In the genomic region with DNA sequence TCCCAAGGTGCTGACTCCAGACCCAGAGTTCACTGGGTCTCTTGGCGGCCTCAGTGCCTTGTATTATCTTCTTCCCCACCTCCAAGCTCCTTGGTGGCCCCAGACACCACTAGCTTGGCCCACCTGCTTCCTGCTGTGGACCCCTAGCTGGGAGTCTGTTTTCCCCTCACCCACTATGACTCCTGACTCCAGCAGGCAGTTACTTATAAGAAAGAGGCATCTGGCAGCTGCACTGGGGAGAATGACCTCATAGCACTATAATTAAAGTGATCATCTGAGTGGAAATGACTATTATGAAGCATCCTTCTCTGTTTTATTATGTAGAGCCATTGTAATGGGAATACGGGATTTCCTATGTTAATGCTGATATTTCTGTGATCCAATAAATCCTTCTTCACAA, we compare ENCODE assay signal across 2 cellular contexts. TPM values are rescaled to one million over a fixed set of nuclear protein-coding genes. Genes with fewer than 3 reads are reported as not detected.
"Had no signal": no experiment of that assay in that cellular context is flagged by ENCODE, and none has a peak within 500 bp of the region (broad histone marks: within the 10 kb centered on the region; RNA-seq: fewer than 3 reads in every experiment).

No MANE protein-coding gene starts in this region.

RNA-seq across cellular contexts. Expression of a gene that starts 32.6 kb away (rescaled TPM):
- total RNA-seq: MCF 10A, PC-9 had no signal
